1 cellular context compared by ENCODE assay signal in the genomic region with DNA sequence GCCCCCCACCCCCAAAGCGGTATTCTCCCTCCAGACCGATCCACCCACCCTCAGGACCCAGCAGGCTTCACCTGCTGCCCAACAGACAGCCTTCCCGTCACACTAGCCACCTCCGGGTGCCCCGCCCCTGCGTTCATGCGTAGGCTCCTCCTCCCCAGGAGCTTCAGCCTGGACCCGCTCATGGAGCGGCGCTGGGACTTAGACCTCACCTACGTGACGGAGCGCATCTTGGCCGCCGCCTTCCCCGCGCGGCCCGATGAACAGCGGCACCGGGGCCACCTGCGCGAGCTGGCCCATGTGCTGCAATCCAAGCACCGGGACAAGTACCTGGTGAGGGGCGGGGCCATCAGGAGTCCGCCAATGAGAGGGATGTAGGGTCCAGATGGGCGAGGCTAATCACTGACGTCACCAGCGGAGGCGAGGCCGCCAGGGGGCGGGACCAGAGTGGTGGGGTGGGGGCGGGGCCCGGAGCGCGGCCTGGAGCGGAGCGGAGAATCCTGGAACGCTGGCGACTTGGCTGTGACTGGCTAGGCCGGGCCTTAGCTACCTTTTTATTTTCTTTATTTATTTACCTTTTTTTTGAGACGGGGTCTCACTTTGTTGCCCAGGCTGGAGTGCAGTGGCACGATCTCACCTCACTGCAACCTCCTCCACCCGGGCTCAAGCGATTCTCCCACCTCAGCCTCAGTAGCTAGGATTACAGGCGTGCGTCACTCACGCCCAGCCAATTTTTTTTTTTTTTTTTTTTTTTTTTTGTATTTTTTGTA.
TF ChIP-seq lines count a peak whose summit lies in the region.

No MANE protein-coding gene starts in this region.

TF ChIP-seq in K562, 482 proteins besides CTCF, POLR2A, EP300 and RAD21 (continued from another document and continues in another):
- TF ChIP-seq, protein P1, sequence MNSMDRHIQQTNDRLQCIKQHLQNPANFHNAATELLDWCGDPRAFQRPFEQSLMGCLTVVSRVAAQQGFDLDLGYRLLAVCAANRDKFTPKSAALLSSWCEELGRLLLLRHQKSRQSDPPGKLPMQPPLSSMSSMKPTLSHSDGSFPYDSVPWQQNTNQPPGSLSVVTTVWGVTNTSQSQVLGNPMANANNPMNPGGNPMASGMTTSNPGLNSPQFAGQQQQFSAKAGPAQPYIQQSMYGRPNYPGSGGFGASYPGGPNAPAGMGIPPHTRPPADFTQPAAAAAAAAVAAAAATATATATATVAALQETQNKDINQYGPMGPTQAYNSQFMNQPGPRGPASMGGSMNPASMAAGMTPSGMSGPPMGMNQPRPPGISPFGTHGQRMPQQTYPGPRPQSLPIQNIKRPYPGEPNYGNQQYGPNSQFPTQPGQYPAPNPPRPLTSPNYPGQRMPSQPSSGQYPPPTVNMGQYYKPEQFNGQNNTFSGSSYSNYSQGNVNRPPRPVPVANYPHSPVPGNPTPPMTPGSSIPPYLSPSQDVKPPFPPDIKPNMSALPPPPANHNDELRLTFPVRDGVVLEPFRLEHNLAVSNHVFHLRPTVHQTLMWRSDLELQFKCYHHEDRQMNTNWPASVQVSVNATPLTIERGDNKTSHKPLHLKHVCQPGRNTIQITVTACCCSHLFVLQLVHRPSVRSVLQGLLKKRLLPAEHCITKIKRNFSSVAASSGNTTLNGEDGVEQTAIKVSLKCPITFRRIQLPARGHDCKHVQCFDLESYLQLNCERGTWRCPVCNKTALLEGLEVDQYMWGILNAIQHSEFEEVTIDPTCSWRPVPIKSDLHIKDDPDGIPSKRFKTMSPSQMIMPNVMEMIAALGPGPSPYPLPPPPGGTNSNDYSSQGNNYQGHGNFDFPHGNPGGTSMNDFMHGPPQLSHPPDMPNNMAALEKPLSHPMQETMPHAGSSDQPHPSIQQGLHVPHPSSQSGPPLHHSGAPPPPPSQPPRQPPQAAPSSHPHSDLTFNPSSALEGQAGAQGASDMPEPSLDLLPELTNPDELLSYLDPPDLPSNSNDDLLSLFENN (IDR thresholded peaks at IDR 0.05; ENCODE audit: low read depth in 2 of 2, low read length in 2 of 2) = no peak
- TF ChIP-seq ZNF696 (CRISPR knock-in tag; conservative IDR thresholded peaks at IDR 0.05) (no peak), HNRNPH1 (optimal IDR thresholded peaks at IDR 0.05; ENCODE audit: low read depth, low read length) (no peak), ZNF76 (CRISPR knock-in tag; IDR thresholded peaks at IDR 0.05; ENCODE audit: borderline replicate concordance) (no peak), ZFP36 (IDR thresholded peaks at IDR 0.05; ENCODE audit: low read depth, low read length, partially characterized antibody) (no peak), OTX1 (CRISPR knock-in tag; IDR thresholded peaks at IDR 0.05) (no peak), CREB1 (IDR thresholded peaks at IDR 0.05) (peak; percentile 68; the same call in 1 of the 2 replicates), CREB1 (CRISPR knock-in tag; IDR thresholded peaks at IDR 0.05) (peak; percentile 85), BDP1 (IDR thresholded peaks at IDR 0.05; ENCODE audit: insufficient read depth, insufficient read length) (no peak), SMARCA5 (IDR thresholded peaks at IDR 0.05) (no peak), GABPB2 (CRISPR knock-in tag; conservative IDR thresholded peaks at IDR 0.05) (no peak), ZNF24 (IDR thresholded peaks at IDR 0.05) (no peak), ZNF239 (CRISPR knock-in tag; IDR thresholded peaks at IDR 0.05) (no peak), SMAD4 (CRISPR knock-in tag; conservative IDR thresholded peaks at IDR 0.05) (no peak), ZBTB7A (IDR thresholded peaks at IDR 0.05; ENCODE audit: borderline replicate concordance, control insufficient read depth, low read depth, low read length) (no peak), RB1 (IDR thresholded peaks at IDR 0.05; ENCODE audit: low read depth) (peak; percentile 70; the same call in 1 of the 2 replicates)
- TF ChIP-seq, protein P2, sequence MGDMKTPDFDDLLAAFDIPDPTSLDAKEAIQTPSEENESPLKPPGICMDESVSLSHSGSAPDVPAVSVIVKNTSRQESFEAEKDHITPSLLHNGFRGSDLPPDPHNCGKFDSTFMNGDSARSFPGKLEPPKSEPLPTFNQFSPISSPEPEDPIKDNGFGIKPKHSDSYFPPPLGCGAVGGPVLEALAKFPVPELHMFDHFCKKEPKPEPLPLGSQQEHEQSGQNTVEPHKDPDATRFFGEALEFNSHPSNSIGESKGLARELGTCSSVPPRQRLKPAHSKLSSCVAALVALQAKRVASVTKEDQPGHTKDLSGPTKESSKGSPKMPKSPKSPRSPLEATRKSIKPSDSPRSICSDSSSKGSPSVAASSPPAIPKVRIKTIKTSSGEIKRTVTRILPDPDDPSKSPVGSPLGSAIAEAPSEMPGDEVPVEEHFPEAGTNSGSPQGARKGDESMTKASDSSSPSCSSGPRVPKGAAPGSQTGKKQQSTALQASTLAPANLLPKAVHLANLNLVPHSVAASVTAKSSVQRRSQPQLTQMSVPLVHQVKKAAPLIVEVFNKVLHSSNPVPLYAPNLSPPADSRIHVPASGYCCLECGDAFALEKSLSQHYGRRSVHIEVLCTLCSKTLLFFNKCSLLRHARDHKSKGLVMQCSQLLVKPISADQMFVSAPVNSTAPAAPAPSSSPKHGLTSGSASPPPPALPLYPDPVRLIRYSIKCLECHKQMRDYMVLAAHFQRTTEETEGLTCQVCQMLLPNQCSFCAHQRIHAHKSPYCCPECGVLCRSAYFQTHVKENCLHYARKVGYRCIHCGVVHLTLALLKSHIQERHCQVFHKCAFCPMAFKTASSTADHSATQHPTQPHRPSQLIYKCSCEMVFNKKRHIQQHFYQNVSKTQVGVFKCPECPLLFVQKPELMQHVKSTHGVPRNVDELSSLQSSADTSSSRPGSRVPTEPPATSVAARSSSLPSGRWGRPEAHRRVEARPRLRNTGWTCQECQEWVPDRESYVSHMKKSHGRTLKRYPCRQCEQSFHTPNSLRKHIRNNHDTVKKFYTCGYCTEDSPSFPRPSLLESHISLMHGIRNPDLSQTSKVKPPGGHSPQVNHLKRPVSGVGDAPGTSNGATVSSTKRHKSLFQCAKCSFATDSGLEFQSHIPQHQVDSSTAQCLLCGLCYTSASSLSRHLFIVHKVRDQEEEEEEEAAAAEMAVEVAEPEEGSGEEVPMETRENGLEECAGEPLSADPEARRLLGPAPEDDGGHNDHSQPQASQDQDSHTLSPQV (IDR thresholded peaks at IDR 0.05) = no peak
- TF ChIP-seq, protein P3, sequence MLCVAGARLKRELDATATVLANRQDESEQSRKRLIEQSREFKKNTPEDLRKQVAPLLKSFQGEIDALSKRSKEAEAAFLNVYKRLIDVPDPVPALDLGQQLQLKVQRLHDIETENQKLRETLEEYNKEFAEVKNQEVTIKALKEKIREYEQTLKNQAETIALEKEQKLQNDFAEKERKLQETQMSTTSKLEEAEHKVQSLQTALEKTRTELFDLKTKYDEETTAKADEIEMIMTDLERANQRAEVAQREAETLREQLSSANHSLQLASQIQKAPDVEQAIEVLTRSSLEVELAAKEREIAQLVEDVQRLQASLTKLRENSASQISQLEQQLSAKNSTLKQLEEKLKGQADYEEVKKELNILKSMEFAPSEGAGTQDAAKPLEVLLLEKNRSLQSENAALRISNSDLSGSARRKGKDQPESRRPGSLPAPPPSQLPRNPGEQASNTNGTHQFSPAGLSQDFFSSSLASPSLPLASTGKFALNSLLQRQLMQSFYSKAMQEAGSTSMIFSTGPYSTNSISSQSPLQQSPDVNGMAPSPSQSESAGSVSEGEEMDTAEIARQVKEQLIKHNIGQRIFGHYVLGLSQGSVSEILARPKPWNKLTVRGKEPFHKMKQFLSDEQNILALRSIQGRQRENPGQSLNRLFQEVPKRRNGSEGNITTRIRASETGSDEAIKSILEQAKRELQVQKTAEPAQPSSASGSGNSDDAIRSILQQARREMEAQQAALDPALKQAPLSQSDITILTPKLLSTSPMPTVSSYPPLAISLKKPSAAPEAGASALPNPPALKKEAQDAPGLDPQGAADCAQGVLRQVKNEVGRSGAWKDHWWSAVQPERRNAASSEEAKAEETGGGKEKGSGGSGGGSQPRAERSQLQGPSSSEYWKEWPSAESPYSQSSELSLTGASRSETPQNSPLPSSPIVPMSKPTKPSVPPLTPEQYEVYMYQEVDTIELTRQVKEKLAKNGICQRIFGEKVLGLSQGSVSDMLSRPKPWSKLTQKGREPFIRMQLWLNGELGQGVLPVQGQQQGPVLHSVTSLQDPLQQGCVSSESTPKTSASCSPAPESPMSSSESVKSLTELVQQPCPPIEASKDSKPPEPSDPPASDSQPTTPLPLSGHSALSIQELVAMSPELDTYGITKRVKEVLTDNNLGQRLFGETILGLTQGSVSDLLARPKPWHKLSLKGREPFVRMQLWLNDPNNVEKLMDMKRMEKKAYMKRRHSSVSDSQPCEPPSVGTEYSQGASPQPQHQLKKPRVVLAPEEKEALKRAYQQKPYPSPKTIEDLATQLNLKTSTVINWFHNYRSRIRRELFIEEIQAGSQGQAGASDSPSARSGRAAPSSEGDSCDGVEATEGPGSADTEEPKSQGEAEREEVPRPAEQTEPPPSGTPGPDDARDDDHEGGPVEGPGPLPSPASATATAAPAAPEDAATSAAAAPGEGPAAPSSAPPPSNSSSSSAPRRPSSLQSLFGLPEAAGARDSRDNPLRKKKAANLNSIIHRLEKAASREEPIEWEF (CRISPR knock-in tag; IDR thresholded peaks at IDR 0.05) = no peak
- TF ChIP-seq, protein P4, sequence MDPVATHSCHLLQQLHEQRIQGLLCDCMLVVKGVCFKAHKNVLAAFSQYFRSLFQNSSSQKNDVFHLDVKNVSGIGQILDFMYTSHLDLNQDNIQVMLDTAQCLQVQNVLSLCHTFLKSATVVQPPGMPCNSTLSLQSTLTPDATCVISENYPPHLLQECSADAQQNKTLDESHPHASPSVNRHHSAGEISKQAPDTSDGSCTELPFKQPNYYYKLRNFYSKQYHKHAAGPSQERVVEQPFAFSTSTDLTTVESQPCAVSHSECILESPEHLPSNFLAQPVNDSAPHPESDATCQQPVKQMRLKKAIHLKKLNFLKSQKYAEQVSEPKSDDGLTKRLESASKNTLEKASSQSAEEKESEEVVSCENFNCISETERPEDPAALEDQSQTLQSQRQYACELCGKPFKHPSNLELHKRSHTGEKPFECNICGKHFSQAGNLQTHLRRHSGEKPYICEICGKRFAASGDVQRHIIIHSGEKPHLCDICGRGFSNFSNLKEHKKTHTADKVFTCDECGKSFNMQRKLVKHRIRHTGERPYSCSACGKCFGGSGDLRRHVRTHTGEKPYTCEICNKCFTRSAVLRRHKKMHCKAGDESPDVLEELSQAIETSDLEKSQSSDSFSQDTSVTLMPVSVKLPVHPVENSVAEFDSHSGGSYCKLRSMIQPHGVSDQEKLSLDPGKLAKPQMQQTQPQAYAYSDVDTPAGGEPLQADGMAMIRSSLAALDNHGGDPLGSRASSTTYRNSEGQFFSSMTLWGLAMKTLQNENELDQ (CRISPR knock-in tag; IDR thresholded peaks at IDR 0.05; ENCODE audit: borderline replicate concordance) = no peak
- TF ChIP-seq, protein P5, sequence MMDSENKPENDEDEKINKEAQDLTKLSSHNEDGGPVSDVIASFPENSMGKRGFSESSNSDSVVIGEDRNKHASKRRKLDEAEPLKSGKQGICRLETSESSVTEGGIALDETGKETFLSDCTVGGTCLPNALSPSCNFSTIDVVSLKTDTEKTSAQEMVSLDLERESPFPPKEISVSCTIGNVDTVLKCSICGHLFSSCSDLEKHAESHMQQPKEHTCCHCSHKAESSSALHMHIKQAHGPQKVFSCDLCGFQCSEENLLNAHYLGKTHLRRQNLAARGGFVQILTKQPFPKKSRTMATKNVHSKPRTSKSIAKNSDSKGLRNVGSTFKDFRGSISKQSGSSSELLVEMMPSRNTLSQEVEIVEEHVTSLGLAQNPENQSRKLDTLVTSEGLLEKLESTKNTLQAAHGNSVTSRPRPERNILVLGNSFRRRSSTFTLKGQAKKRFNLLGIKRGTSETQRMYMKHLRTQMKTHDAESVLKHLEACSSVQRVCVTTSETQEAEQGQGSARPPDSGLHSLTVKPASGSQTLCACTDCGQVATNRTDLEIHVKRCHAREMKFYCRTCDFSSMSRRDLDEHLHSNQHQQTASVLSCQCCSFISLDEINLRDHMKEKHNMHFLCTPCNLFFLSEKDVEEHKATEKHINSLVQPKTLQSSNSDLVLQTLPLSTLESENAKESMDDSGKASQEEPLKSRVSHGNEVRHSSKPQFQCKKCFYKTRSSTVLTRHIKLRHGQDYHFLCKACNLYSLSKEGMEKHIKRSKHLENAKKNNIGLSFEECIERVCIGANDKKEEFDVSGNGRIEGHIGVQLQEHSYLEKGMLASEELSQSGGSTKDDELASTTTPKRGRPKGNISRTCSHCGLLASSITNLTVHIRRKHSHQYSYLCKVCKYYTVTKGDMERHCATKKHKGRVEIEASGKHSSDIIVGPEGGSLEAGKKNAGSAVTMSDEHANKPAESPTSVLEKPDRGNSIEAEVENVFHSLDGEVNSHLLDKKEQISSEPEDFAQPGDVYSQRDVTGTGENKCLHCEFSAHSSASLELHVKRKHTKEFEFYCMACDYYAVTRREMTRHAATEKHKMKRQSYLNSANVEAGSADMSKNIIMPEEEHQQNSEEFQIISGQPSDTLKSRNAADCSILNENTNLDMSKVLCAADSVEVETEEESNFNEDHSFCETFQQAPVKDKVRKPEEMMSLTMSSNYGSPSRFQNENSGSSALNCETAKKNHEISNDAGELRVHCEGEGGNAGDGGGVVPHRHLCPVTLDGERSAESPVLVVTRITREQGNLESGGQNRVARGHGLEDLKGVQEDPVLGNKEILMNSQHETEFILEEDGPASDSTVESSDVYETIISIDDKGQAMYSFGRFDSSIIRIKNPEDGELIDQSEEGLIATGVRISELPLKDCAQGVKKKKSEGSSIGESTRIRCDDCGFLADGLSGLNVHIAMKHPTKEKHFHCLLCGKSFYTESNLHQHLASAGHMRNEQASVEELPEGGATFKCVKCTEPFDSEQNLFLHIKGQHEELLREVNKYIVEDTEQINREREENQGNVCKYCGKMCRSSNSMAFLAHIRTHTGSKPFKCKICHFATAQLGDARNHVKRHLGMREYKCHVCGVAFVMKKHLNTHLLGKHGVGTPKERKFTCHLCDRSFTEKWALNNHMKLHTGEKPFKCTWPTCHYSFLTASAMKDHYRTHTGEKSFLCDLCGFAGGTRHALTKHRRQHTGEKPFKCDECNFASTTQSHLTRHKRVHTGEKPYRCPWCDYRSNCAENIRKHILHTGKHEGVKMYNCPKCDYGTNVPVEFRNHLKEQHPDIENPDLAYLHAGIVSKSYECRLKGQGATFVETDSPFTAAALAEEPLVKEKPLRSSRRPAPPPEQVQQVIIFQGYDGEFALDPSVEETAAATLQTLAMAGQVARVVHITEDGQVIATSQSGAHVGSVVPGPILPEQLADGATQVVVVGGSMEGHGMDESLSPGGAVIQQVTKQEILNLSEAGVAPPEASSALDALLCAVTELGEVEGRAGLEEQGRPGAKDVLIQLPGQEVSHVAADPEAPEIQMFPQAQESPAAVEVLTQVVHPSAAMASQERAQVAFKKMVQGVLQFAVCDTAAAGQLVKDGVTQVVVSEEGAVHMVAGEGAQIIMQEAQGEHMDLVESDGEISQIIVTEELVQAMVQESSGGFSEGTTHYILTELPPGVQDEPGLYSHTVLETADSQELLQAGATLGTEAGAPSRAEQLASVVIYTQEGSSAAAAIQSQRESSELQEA (IDR thresholded peaks at IDR 0.05; ENCODE audit: low read depth) = 0 out of 2 replicates have a peak, but pooled peaks have one; percentile 14
- TF ChIP-seq, protein P6, sequence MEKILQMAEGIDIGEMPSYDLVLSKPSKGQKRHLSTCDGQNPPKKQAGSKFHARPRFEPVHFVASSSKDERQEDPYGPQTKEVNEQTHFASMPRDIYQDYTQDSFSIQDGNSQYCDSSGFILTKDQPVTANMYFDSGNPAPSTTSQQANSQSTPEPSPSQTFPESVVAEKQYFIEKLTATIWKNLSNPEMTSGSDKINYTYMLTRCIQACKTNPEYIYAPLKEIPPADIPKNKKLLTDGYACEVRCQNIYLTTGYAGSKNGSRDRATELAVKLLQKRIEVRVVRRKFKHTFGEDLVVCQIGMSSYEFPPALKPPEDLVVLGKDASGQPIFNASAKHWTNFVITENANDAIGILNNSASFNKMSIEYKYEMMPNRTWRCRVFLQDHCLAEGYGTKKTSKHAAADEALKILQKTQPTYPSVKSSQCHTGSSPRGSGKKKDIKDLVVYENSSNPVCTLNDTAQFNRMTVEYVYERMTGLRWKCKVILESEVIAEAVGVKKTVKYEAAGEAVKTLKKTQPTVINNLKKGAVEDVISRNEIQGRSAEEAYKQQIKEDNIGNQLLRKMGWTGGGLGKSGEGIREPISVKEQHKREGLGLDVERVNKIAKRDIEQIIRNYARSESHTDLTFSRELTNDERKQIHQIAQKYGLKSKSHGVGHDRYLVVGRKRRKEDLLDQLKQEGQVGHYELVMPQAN (IDR thresholded peaks at IDR 0.05; ENCODE audit: borderline replicate concordance) = no peak; the same call in none of the 2 replicates
